Comparison of ENCODE assay signal across 9 cellular contexts in the genomic region with DNA sequence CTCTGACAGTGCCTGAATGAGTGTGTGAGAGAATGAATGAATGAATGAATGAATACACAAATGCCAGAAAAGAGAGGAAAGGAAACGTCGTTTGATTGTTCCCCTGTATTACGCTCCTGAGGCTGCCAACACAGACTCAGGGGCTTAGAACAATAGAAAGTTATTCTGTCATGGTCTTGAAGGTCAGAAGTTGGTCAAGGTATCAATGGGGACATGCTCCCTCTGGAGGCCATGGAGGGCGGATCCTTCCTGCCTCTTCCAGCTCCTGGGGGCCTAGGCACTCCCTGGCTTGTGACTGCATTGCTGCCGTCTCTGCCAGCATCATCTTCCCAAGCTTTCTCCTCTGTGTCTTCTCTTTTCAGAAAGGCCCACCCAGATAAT. TPM values are rescaled to one million over a fixed set of nuclear protein-coding genes. Genes with fewer than 3 reads are reported as not detected.
DNase-seq lines count a peak whose midpoint lies in the region; ATAC-seq and TF ChIP-seq lines count a peak whose summit lies in the region.
"Had no signal": no experiment of that assay in that cellular context is flagged by ENCODE, and none has a peak within 500 bp of the region (broad histone marks: within the 10 kb centered on the region; RNA-seq: fewer than 3 reads in every experiment).

No MANE protein-coding gene starts in this region.

- H3K27me3 ChIP-seq in DOHH2 (ENCODE audit: control insufficient read depth, low read length) (no peaks in the 10 kb centered on the region), IMR-90 (ENCODE audit: control insufficient read depth, insufficient read depth, low read length) (peaks cover 40% of the 10 kb centered on the region), mesendoderm (ENCODE audit: insufficient read depth, low read length, poor library complexity) (no peaks in the 10 kb centered on the region)
- H3K27me3 ChIP-seq in effector memory CD4-positive, alpha-beta T cell (replicated peaks; ENCODE audit: control insufficient read depth, insufficient read depth, low read length, poor library complexity, severe bottlenecking), result no peaks in the 10 kb centered on the region

- H2AK9ac ChIP-seq in IMR-90 (replicated peaks; ENCODE audit: low read depth, low read length, poor library complexity), result no peak overlapping the region

- intact Hi-C loops in IMR-90 (cut with micrococcal nuclease), result loop anchor here (5.0 kb wide), 1 partner anchor 77 kb away; the partner anchor contains the start of gene NECAB2

- H2BK5ac ChIP-seq in IMR-90 (ENCODE audit: low read depth, low read length, poor library complexity, severe bottlenecking) (no peak overlapping the region), mesendoderm (ENCODE audit: low read length) (no peak overlapping the region)

- H3K56ac ChIP-seq in IMR-90 (ENCODE audit: extremely low read depth, insufficient read depth, low read length) (no peak overlapping the region), mesendoderm (ENCODE audit: low read length) (no peak overlapping the region)

- no peak overlapping the region for H3K9ac ChIP-seq in IMR-90 (ENCODE audit: low read depth, low read length)
- H3K9ac ChIP-seq in mesendoderm (ENCODE audit: low read length), result no peak overlapping the region

- H3K36me3 ChIP-seq in DOHH2 (ENCODE audit: control insufficient read depth, low read length) (no peaks in the 10 kb centered on the region), IMR-90 (ENCODE audit: control insufficient read depth, insufficient read depth, low read length) (no peaks in the 10 kb centered on the region; the same call in 1 of the 2 replicates), mesendoderm (ENCODE audit: control insufficient read depth, insufficient read depth, low read length) (no peaks in the 10 kb centered on the region)
- no peaks in the 10 kb centered on the region for H3K36me3 ChIP-seq in effector memory CD4-positive, alpha-beta T cell (ENCODE audit: control insufficient read depth, insufficient read depth, low read length)

- H3K27ac Mint-ChIP-seq in mesothelial cell of epicardium, result no peak overlapping the region

- no peak overlapping the region for H4K91ac ChIP-seq in IMR-90 (ENCODE audit: insufficient read depth, low read depth, low read length)

- H3K23ac ChIP-seq in IMR-90 (ENCODE audit: low read depth, low read length) (no peak overlapping the region), mesendoderm (ENCODE audit: low read length) (no peak overlapping the region)

- peak; percentile 28 for DNase-seq in IMR-90
- DNase-seq in astrocyte of the spinal cord (ENCODE audit: low read depth, low spot score), result no peak
- DNase-seq in mesendoderm, result peak; percentile 84
- DNase-seq in effector memory CD4-positive, alpha-beta T cell, result no peak
- no peak for DNase-seq in stimulated activated CD4-positive, alpha-beta T cell treated with anti-CD3 and anti-CD28 coated beads, Interleukin-2, amount 100 ng/mL, for 48 hours
- DNase-seq in NCI-H774 (lab: John Stamatoyannopoulos, UW), result no peak
- DNase-seq in mesothelial cell of epicardium (ENCODE audit: low spot score in 2 of 2, unreplicated experiment in 2 of 2), result no peak

- in situ Hi-C loops in IMR-90 (cut with MboI; ENCODE audit: low sequenced_read_pairs), result no loop called here
- in situ Hi-C loops in astrocyte of the spinal cord (cut with HindIII; ENCODE audit: low sequenced_read_pairs), result no loop called here

- no peaks in the 10 kb centered on the region for H3K9me1 ChIP-seq in IMR-90 (ENCODE audit: insufficient read depth, low read length)

- H2BK15ac ChIP-seq in IMR-90 (ENCODE audit: low read depth, low read length) (no peak overlapping the region), mesendoderm (replicated peaks; ENCODE audit: low read depth) (no peak overlapping the region)

- TF ChIP-seq CTCF in DOHH2 (IDR thresholded peaks at IDR 0.05; ENCODE audit: low read depth, low read length, poor library complexity, severe bottlenecking) (peak; percentile 40), IMR-90 (conservative IDR thresholded peaks at IDR 0.05; ENCODE audit: low read depth, low read length) (peak; percentile 40), astrocyte of the spinal cord (IDR thresholded peaks at IDR 0.05; ENCODE audit: low read depth, low read length) (peak; percentile 44), mesothelial cell of epicardium (IDR thresholded peaks at IDR 0.05; ENCODE audit: unreplicated experiment) (no peak)

- no peak overlapping the region for H2AFZ ChIP-seq in IMR-90 (replicated peaks; ENCODE audit: low read length, poor library complexity)

- no peak for TF ChIP-seq POLR2A in IMR-90 (IDR thresholded peaks at IDR 0.05; ENCODE audit: low read depth, low read length)

- H3K18ac ChIP-seq in IMR-90 (ENCODE audit: low read depth, low read length) (no peak overlapping the region), mesendoderm (ENCODE audit: low read length) (no peak overlapping the region)

- H2AK5ac ChIP-seq in IMR-90 (ENCODE audit: low read depth, low read length) (no peak overlapping the region), mesendoderm (ENCODE audit: low read length) (no peak overlapping the region)

- H3K9me3 Mint-ChIP-seq in mesothelial cell of epicardium, result no peaks in the 10 kb centered on the region

- dilution Hi-C loops in IMR-90 (cut with HindIII; ENCODE audit: low sequenced_read_pairs, unreplicated experiment), result no loop called here

- peak; percentile 46 for TF ChIP-seq RAD21 in IMR-90 (IDR thresholded peaks at IDR 0.05; ENCODE audit: low read length)

- no peak overlapping the region for H3K14ac ChIP-seq in IMR-90 (replicated peaks; ENCODE audit: low read depth, low read length)

- POLR2A ChIA-PET in IMR-90 (lab: Charles Lee; ENCODE audit: unreplicated experiment), result no interaction called here

- H3K4me1 ChIP-seq in DOHH2 (ENCODE audit: control insufficient read depth, low read length) (no peaks in the 10 kb centered on the region), IMR-90 (ENCODE audit: control insufficient read depth, insufficient read depth, low read length) (no peaks in the 10 kb centered on the region), mesendoderm (ENCODE audit: control insufficient read depth, low read depth, low read length) (peaks cover 2% of the 10 kb centered on the region)
- no peaks in the 10 kb centered on the region for H3K4me1 ChIP-seq in effector memory CD4-positive, alpha-beta T cell (ENCODE audit: control insufficient read depth, insufficient read depth, low read length, poor library complexity, severe bottlenecking)

- H3K4me3 ChIP-seq in DOHH2 (ENCODE audit: low read length), result no peak overlapping the region
- no peak overlapping the region for H3K4me3 ChIP-seq in IMR-90 (ENCODE audit: insufficient read depth, low read depth, low read length)
- H3K4me3 ChIP-seq in astrocyte of the spinal cord (ENCODE audit: low read depth, low read length), result no peak overlapping the region
- no peak overlapping the region for H3K4me3 ChIP-seq in mesendoderm (ENCODE audit: low read length)
- no peak overlapping the region for H3K4me3 ChIP-seq in effector memory CD4-positive, alpha-beta T cell (ENCODE audit: insufficient read depth, low read depth, low read length, poor library complexity, severe bottlenecking)

- H4K8ac ChIP-seq in IMR-90 (ENCODE audit: low read depth in 2 of 2, low read length in 2 of 2) (no peak overlapping the region), mesendoderm (ENCODE audit: low read depth, low read length) (no peak overlapping the region)

- H3K79me1 ChIP-seq in IMR-90 (ENCODE audit: low read depth in 1 of 2, low read length in 2 of 2) (no peaks in the 10 kb centered on the region), mesendoderm (ENCODE audit: low read length) (no peaks in the 10 kb centered on the region)

- peaks cover 16% of the 10 kb centered on the region for H3K4me1 Mint-ChIP-seq in mesothelial cell of epicardium

- H3K79me2 ChIP-seq in DOHH2 (ENCODE audit: control insufficient read depth, low read length) (no peaks in the 10 kb centered on the region), mesendoderm (ENCODE audit: control insufficient read depth, insufficient read depth, low read length) (no peaks in the 10 kb centered on the region)

- H3K4ac ChIP-seq in IMR-90 (ENCODE audit: low read depth, low read length) (no peak overlapping the region), mesendoderm (ENCODE audit: low read depth, low read length) (no peak overlapping the region)

- peaks cover 1% of the 10 kb centered on the region for H3K36me3 Mint-ChIP-seq in mesothelial cell of epicardium

- no peak overlapping the region for H3K4me3 Mint-ChIP-seq in mesothelial cell of epicardium

- H3K9me2 ChIP-seq in DOHH2 (replicated peaks; ENCODE audit: control insufficient read depth, low read length), result no peaks in the 10 kb centered on the region

- no peak overlapping the region for H3K4me2 ChIP-seq in DOHH2 (ENCODE audit: low read length)
- H3K4me2 ChIP-seq in IMR-90 (ENCODE audit: low read depth, low read length), result no peak overlapping the region
- no peak overlapping the region for H3K4me2 ChIP-seq in mesendoderm (ENCODE audit: low read length)

- H2BK120ac ChIP-seq in IMR-90 (ENCODE audit: low read depth, low read length), result no peak overlapping the region
- no peak overlapping the region for H2BK120ac ChIP-seq in mesendoderm (ENCODE audit: low read depth, low read length)

- H3F3A ChIP-seq in DOHH2 (ENCODE audit: control insufficient read depth, insufficient read depth), result no peaks in the 10 kb centered on the region

- no peaks in the 10 kb centered on the region for H4K20me1 ChIP-seq in DOHH2 (ENCODE audit: control insufficient read depth, insufficient read depth, low read depth, low read length)
- H4K20me1 ChIP-seq in IMR-90 (ENCODE audit: insufficient read depth, low read length), result no peaks in the 10 kb centered on the region

- ATAC-seq in IMR-90 (ENCODE audit: low read depth), result peak; percentile 67

- 75% methylated on average over 1 of the region's 5 CpGs; no CpG with 5 or more reads in 1 of the 2 experiments for WGBS in IMR-90 (ENCODE audit: extremely low coverage in 2 of 2, insufficient read length in 1 of 2), 2 experiments
- no CpG with 5 or more reads among the region's 5 CpGs for WGBS in mesendoderm (ENCODE audit: extremely low coverage, insufficient coverage, low lambda C conversion rate)

- BruUV-seq in IMR-90 (replicated peaks; lab: Mats Ljungman, UMichigan), result no TSS peak

- H3K27ac ChIP-seq in DOHH2 (ENCODE audit: low read depth, low read length) (no peak overlapping the region), IMR-90 (ENCODE audit: insufficient read depth, low read length) (no peak overlapping the region), mesendoderm (ENCODE audit: low read depth, low read length) (no peak overlapping the region)
- H3K27ac ChIP-seq in effector memory CD4-positive, alpha-beta T cell (ENCODE audit: insufficient read depth, low read length, poor library complexity, severe bottlenecking), result no peak overlapping the region

- no peaks in the 10 kb centered on the region for H3K9me3 ChIP-seq in DOHH2 (ENCODE audit: control insufficient read depth, insufficient read depth, low read length)
- H3K9me3 ChIP-seq in IMR-90 (ENCODE audit: control insufficient read depth, insufficient read depth, low read length), result no peaks in the 10 kb centered on the region
- no peaks in the 10 kb centered on the region for H3K9me3 ChIP-seq in effector memory CD4-positive, alpha-beta T cell (ENCODE audit: control insufficient read depth, low read length)

- H4K5ac ChIP-seq in IMR-90 (ENCODE audit: low read depth, low read length) (no peak overlapping the region), mesendoderm (ENCODE audit: low read length) (no peak overlapping the region)

- no peak overlapping the region for H2BK20ac ChIP-seq in IMR-90 (ENCODE audit: low read depth, low read length)

- peaks cover 49% of the 10 kb centered on the region for H3K27me3 Mint-ChIP-seq in mesothelial cell of epicardium (ENCODE audit: low read depth)

- CTCF ChIA-PET in IMR-90 (lab: Yijun Ruan, JAX), result interaction anchor here (0.7 to 1.0 kb wide), 2 partner anchors 17 to 21 kb away, joined by 3 to 4 read pairs; no protein-coding TSS in a partner anchor

RNA-seq across cellular contexts. Expression of gene SLC38A8, which starts 1.5 kb away (rescaled TPM):
- total RNA-seq in IMR-90 (2012; rRNA removed), result not detected in 2 replicates
- polyA plus RNA-seq in IMR-90 (2012; rRNA removed), result not detected in 2 replicates
- not detected in 2 replicates for polyA plus RNA-seq in IMR-90 (2012; cell fraction: cytosol; rRNA removed)
- polyA plus RNA-seq in IMR-90 (2012; cell fraction: nucleus; rRNA removed; ENCODE audit: low replicate concordance), result not detected in 2 replicates
- polyA plus RNA-seq in mesendoderm (2013, experiment 1 of 2), result not detected
- polyA plus RNA-seq in mesendoderm (2013, experiment 2 of 2), result 0.11 TPM
- not detected in 3 replicates for total RNA-seq in mesothelial cell of epicardium
- total RNA-seq: T-helper 2 cell treated with Interferon-gamma antibody and Interleukin-4, amounts not matched to agents 100 ng/mL and 5 ng/mL, for 36 hours had no signal

Comparison
In these comparisons a context has a peak if more than half of its experiments do, and no peak if none do; other contexts are left out.
1. DNase-seq: peak in IMR-90 (single experiment) and mesendoderm (single experiment); none in astrocyte of the spinal cord (single experiment), effector memory CD4-positive, alpha-beta T cell (0 of 3), stimulated activated CD4-positive, alpha-beta T cell treated with anti-CD3 and anti-CD28 coated beads, Interleukin-2, amount 100 ng/mL, for 48 hours (0 of 2), NCI-H774 (single experiment) and mesothelial cell of epicardium (0 of 2).